25 cellular contexts compared by ENCODE assay signal in genomic region chr11:71112990-71113389, GRCh38.
DNase-seq lines count a peak whose midpoint lies in the region; ATAC-seq and TF ChIP-seq lines count a peak whose summit lies in the region.
"Had no signal": no experiment of that assay in that cellular context is flagged by ENCODE, and none has a peak within 500 bp of the region (broad histone marks: within the 10 kb centered on the region; RNA-seq: fewer than 3 reads in every experiment).

No MANE protein-coding gene starts in this region.

- H3K36me3 ChIP-seq in upper lobe of right lung = no peaks in the 10 kb centered on the region
- H3K36me3 ChIP-seq: cardiac muscle cell, esophagus muscularis mucosa, tibial nerve had no signal

- H3K27me3 Mint-ChIP-seq in glutamatergic neuron (ENCODE audit: unreplicated experiment) = peaks cover 7% of the 10 kb centered on the region

- no peaks in the 10 kb centered on the region for H3K9me3 ChIP-seq in upper lobe of right lung
- H3K9me3 ChIP-seq: esophagus muscularis mucosa, tibial nerve had no signal

- H3K27ac Mint-ChIP-seq in glutamatergic neuron (ENCODE audit: unreplicated experiment) = peak overlapping the region; percentile 59
- H3K27ac Mint-ChIP-seq: activated B cell treated with CpG ODN at 0.5 μM for 24 hours; activated naive CD4-positive, alpha-beta T cell treated with anti-CD3 and anti-CD28 coated beads, Interleukin-2, amount 50 U/mL, for 72 hours; activated T-helper 17 cell treated with anti-CD3 and anti-CD28 coated beads, Interleukin-2, amount 50 U/mL, for 72 hours; CD8-positive, alpha-beta memory T cell; natural killer cell treated with Interleukin-12 subunit alpha and Interleukin-12 subunit beta and Interleukin-15 and Interleukin-18, amount 100 ng/mL, for 72 hours; stimulated activated naive CD8-positive, alpha-beta T cell treated with anti-CD3 and anti-CD28 coated beads, Interleukin-15, amount 100 ng/mL, for 72 hours had no signal

- peaks cover 4% of the 10 kb centered on the region for H3K36me3 Mint-ChIP-seq in glutamatergic neuron (ENCODE audit: unreplicated experiment)
- H3K36me3 Mint-ChIP-seq: activated naive CD4-positive, alpha-beta T cell treated with anti-CD3 and anti-CD28 coated beads, Interleukin-2, amount 50 U/mL, for 72 hours; CD8-positive, alpha-beta memory T cell; natural killer cell treated with Interleukin-12 subunit alpha and Interleukin-12 subunit beta and Interleukin-15 and Interleukin-18, amount 100 ng/mL, for 72 hours had no signal

- H3K4me1 Mint-ChIP-seq in glutamatergic neuron (ENCODE audit: low read depth, unreplicated experiment) = peaks cover 10% of the 10 kb centered on the region
- H3K4me1 Mint-ChIP-seq: activated B cell treated with CpG ODN at 0.5 μM for 24 hours; activated T-helper 17 cell treated with anti-CD3 and anti-CD28 coated beads, Interleukin-2, amount 50 U/mL, for 72 hours; CD8-positive, alpha-beta memory T cell; stimulated activated naive CD8-positive, alpha-beta T cell treated with anti-CD3 and anti-CD28 coated beads, Interleukin-15, amount 100 ng/mL, for 72 hours had no signal

- no peak overlapping the region for H3K27ac ChIP-seq in upper lobe of right lung
- H3K27ac ChIP-seq: cardiac muscle cell, coronary artery, esophagus muscularis mucosa, tibial nerve had no signal

- H3K9me3 Mint-ChIP-seq in glutamatergic neuron (ENCODE audit: unreplicated experiment) = peaks cover 6% of the 10 kb centered on the region
- H3K9me3 Mint-ChIP-seq: activated B cell treated with CpG ODN at 0.5 μM for 24 hours; activated naive CD4-positive, alpha-beta T cell treated with anti-CD3 and anti-CD28 coated beads, Interleukin-2, amount 50 U/mL, for 72 hours; activated T-helper 17 cell treated with anti-CD3 and anti-CD28 coated beads, Interleukin-2, amount 50 U/mL, for 72 hours; natural killer cell treated with Interleukin-12 subunit alpha and Interleukin-12 subunit beta and Interleukin-15 and Interleukin-18, amount 100 ng/mL, for 72 hours; stimulated activated naive CD8-positive, alpha-beta T cell treated with anti-CD3 and anti-CD28 coated beads, Interleukin-15, amount 100 ng/mL, for 72 hours had no signal

- no peak for TF ChIP-seq CTCF in glutamatergic neuron (IDR thresholded peaks at IDR 0.05; ENCODE audit: partially characterized antibody, unreplicated experiment)
- no peak for TF ChIP-seq CTCF in upper lobe of right lung (IDR thresholded peaks at IDR 0.05)

- intact Hi-C loops in upper lobe of right lung (cut with DNase I) = no loop called here

- no peaks in the 10 kb centered on the region for H3K27me3 ChIP-seq in upper lobe of right lung
- H3K27me3 ChIP-seq: cardiac muscle cell, tibial nerve had no signal

- H3K4me1 ChIP-seq in upper lobe of right lung = no peaks in the 10 kb centered on the region
- H3K4me1 ChIP-seq: esophagus muscularis mucosa had no signal

- peak; percentile 48 for DNase-seq in NCI-H2029 (lab: John Stamatoyannopoulos, UW)
- no peak for DNase-seq in NCI-H2029 treated with DMSO at 0.1 percent for 48 hours (lab: John Stamatoyannopoulos, UW)
- peak; percentile 24 for DNase-seq in NCI-H2196 treated with DMSO at 0.1 percent for 48 hours (lab: John Stamatoyannopoulos, UW; ENCODE audit: unreplicated experiment)
- DNase-seq in glutamatergic neuron = no peak
- no peak for DNase-seq in upper lobe of right lung
- DNase-seq in ureter (ENCODE audit: low spot score) = no peak
- no peak for DNase-seq in SW 1271 (lab: John Stamatoyannopoulos, UW)
- DNase-seq: activated B cell treated with CpG ODN at 0.5 μM for 24 hours; activated CD4-positive, alpha-beta T cell treated with anti-CD3 and anti-CD28 coated beads, Interleukin-2, amount 50 U/mL, for 48 hours; activated CD8-positive, alpha-beta memory T cell treated with anti-CD3 and anti-CD28 coated beads, Interleukin-2, amount 50 U/mL, for 4 hours; CD8-positive, alpha-beta memory T cell; hippocampal formation; NCI-H1048; NCI-H748 treated with DMSO at 0.1 percent for 48 hours; OCI-M1; stimulated activated naive CD8-positive, alpha-beta T cell treated with anti-CD3 and anti-CD28 coated beads, Interleukin-15, amount 100 ng/mL, for 72 hours had no signal

- no peak overlapping the region for H3K4me3 ChIP-seq in upper lobe of right lung
- H3K4me3 ChIP-seq: cardiac muscle cell, coronary artery, esophagus muscularis mucosa, tibial nerve had no signal

- ATAC-seq in upper lobe of right lung = peak; percentile 48
- ATAC-seq in HG03442 (IDR thresholded peaks at IDR 0.05; ENCODE audit: unreplicated experiment) = no peak
- ATAC-seq: activated naive CD4-positive, alpha-beta T cell treated with anti-CD3 and anti-CD28 coated beads, Interleukin-2, amount 50 U/mL, for 72 hours; activated T-helper 17 cell treated with anti-CD3 and anti-CD28 coated beads, Interleukin-2, amount 50 U/mL, for 72 hours; natural killer cell treated with Interleukin-12 subunit alpha and Interleukin-12 subunit beta and Interleukin-15 and Interleukin-18, amount 100 ng/mL, for 72 hours; sciatic nerve; stimulated activated naive CD8-positive, alpha-beta T cell treated with anti-CD3 and anti-CD28 coated beads, Interleukin-15, amount 100 ng/mL, for 72 hours had no signal

- H3K4me3 Mint-ChIP-seq in glutamatergic neuron (ENCODE audit: unreplicated experiment) = no peak overlapping the region
- H3K4me3 Mint-ChIP-seq: activated B cell treated with CpG ODN at 0.5 μM for 24 hours; activated T-helper 17 cell treated with anti-CD3 and anti-CD28 coated beads, Interleukin-2, amount 50 U/mL, for 72 hours; CD8-positive, alpha-beta memory T cell; natural killer cell treated with Interleukin-12 subunit alpha and Interleukin-12 subunit beta and Interleukin-15 and Interleukin-18, amount 100 ng/mL, for 72 hours; stimulated activated naive CD8-positive, alpha-beta T cell treated with anti-CD3 and anti-CD28 coated beads, Interleukin-15, amount 100 ng/mL, for 72 hours had no signal

Comparison
In these comparisons a context has a peak if more than half of its experiments do, and no peak if none do; other contexts are left out.
1. DNase-seq: peak in NCI-H2029 (single experiment) and NCI-H2196 treated with DMSO at 0.1 percent for 48 hours (single experiment); none in NCI-H2029 treated with DMSO at 0.1 percent for 48 hours (single experiment), glutamatergic neuron (single experiment), upper lobe of right lung (single experiment), ureter (single experiment) and SW 1271 (0 of 2).